Comparison of ENCODE assay signal across 17 cellular contexts in genomic region chr22:21444701-21445436, GRCh38. TPM values are rescaled to one million over a fixed set of nuclear protein-coding genes. Genes with fewer than 3 reads are reported as not detected.
A peak's percentile ranks its signal among the peaks of the same experiment; 100 is the strongest.
DNase-seq lines count a peak whose midpoint lies in the region; ATAC-seq and TF ChIP-seq lines count a peak whose summit lies in the region.
"Had no signal": no experiment of that assay in that cellular context is flagged by ENCODE, and none has a peak within 500 bp of the region (broad histone marks: within the 10 kb centered on the region; RNA-seq: fewer than 3 reads in every experiment).

No MANE protein-coding gene starts in this region.

- no peak overlapping the region for H3K27ac Mint-ChIP-seq in natural killer cell treated with Interleukin-12 subunit alpha and Interleukin-12 subunit beta and Interleukin-15 and Interleukin-18, amount 100 ng/mL, for 72 hours
- no peak overlapping the region for H3K27ac Mint-ChIP-seq in type B pancreatic cell
- H3K27ac Mint-ChIP-seq: T-helper 1 cell treated with Interleukin-12 subunit alpha and Interleukin-12 subunit beta and Interleukin-4 antibody, amounts not matched to agents 30 μg/mL and 1 μg/mL, for 36 hours had no signal

- no peak overlapping the region for H3K4me3 Mint-ChIP-seq in natural killer cell treated with Interleukin-12 subunit alpha and Interleukin-12 subunit beta and Interleukin-15 and Interleukin-18, amount 100 ng/mL, for 72 hours
- no peak overlapping the region for H3K4me3 Mint-ChIP-seq in type B pancreatic cell
- H3K4me3 Mint-ChIP-seq: naive B cell; T-helper 1 cell treated with Interleukin-12 subunit alpha and Interleukin-12 subunit beta and Interleukin-4 antibody, amounts not matched to agents 30 μg/mL and 1 μg/mL, for 36 hours had no signal

- no peaks in the 10 kb centered on the region for H3K36me3 Mint-ChIP-seq in natural killer cell treated with Interleukin-12 subunit alpha and Interleukin-12 subunit beta and Interleukin-15 and Interleukin-18, amount 100 ng/mL, for 72 hours
- no peaks in the 10 kb centered on the region for H3K36me3 Mint-ChIP-seq in type B pancreatic cell
- H3K36me3 Mint-ChIP-seq: naive B cell had no signal

- no peak for ATAC-seq in natural killer cell treated with Interleukin-12 subunit alpha and Interleukin-12 subunit beta and Interleukin-15 and Interleukin-18, amount 100 ng/mL, for 72 hours

- H3K9me3 Mint-ChIP-seq in natural killer cell treated with Interleukin-12 subunit alpha and Interleukin-12 subunit beta and Interleukin-15 and Interleukin-18, amount 100 ng/mL, for 72 hours, result no peaks in the 10 kb centered on the region
- no peaks in the 10 kb centered on the region for H3K9me3 Mint-ChIP-seq in type B pancreatic cell
- H3K9me3 Mint-ChIP-seq: naive B cell; T-helper 1 cell treated with Interleukin-12 subunit alpha and Interleukin-12 subunit beta and Interleukin-4 antibody, amounts not matched to agents 30 μg/mL and 1 μg/mL, for 36 hours had no signal

- no peak for TF ChIP-seq CTCF in type B pancreatic cell (conservative IDR thresholded peaks at IDR 0.05)

- no peaks in the 10 kb centered on the region for H3K27me3 Mint-ChIP-seq in natural killer cell treated with Interleukin-12 subunit alpha and Interleukin-12 subunit beta and Interleukin-15 and Interleukin-18, amount 100 ng/mL, for 72 hours
- H3K27me3 Mint-ChIP-seq in type B pancreatic cell, result no peaks in the 10 kb centered on the region
- H3K27me3 Mint-ChIP-seq: naive B cell had no signal

- DNase-seq in activated naive CD4-positive, alpha-beta T cell treated with anti-CD3 and anti-CD28 coated beads, Interleukin-2, amount 50 U/mL, for 16 hours, result peak; percentile 5
- no peak for DNase-seq in activated naive CD4-positive, alpha-beta T cell treated with Interleukin-2 at 50 U/mL for 16 hours
- DNase-seq in fibroblast of gingiva (ENCODE audit: low read depth), result peak; percentile 1
- peak; percentile 53 for DNase-seq in natural killer cell treated with Interleukin-12 subunit alpha and Interleukin-12 subunit beta and Interleukin-15 and Interleukin-18, amount 100 ng/mL, for 72 hours (ENCODE audit: low spot score)
- peak; percentile 62 for DNase-seq in type B pancreatic cell (ENCODE audit: extremely low spot score, unreplicated experiment)
- no peak for DNase-seq in HCEC 1CT
- no peak for DNase-seq in germinal center (ENCODE audit: low spot score)
- DNase-seq in NCI-H2227 (lab: John Stamatoyannopoulos, UW; ENCODE audit: unreplicated experiment), result no peak
- DNase-seq: cerebellar nuclear complex; GF-D8; naive B cell; NCI-H1436 treated with DMSO at 0.1 percent for 48 hours; NCI-H345; SHP77; stimulated activated CD4-positive, alpha-beta T cell treated with anti-CD3 and anti-CD28 coated beads, Interleukin-1b, Interleukin-23, amount 100 ng/mL, for 48 hours; WERI-Rb-1 had no signal

- H3K4me1 Mint-ChIP-seq in natural killer cell treated with Interleukin-12 subunit alpha and Interleukin-12 subunit beta and Interleukin-15 and Interleukin-18, amount 100 ng/mL, for 72 hours (ENCODE audit: low read depth in 2 of 2), result no peaks in the 10 kb centered on the region
- H3K4me1 Mint-ChIP-seq in type B pancreatic cell (ENCODE audit: unreplicated experiment), result peaks cover 3% of the 10 kb centered on the region
- H3K4me1 Mint-ChIP-seq: naive B cell had no signal

RNA-seq across cellular contexts. Expression of gene TMEM191C, which starts 22.3 kb away (rescaled TPM):
- total RNA-seq in natural killer cell treated with Interleukin-12 subunit alpha and Interleukin-12 subunit beta and Interleukin-15 and Interleukin-18, amount 100 ng/mL, for 72 hours, result 1 to 10 TPM; 1.4 to 3.5 TPM
- 6.8 and 20.2 TPM in 2 replicates for total RNA-seq in type B pancreatic cell (ENCODE audit: low replicate concordance)

RNA-seq across cellular contexts. Expression of gene HIC2, which starts 27.7 kb away (rescaled TPM):
- total RNA-seq in natural killer cell treated with Interleukin-12 subunit alpha and Interleukin-12 subunit beta and Interleukin-15 and Interleukin-18, amount 100 ng/mL, for 72 hours, result 1 to 10 TPM; 7.4 to 9.7 TPM
- total RNA-seq in type B pancreatic cell (ENCODE audit: low replicate concordance), result 36.1 and 65.5 TPM in 2 replicates

Comparison
In these comparisons a context has a peak if more than half of its experiments do, and no peak if none do; other contexts are left out.
1. DNase-seq: peak in activated naive CD4-positive, alpha-beta T cell treated with anti-CD3 and anti-CD28 coated beads, Interleukin-2, amount 50 U/mL, for 16 hours (single experiment), fibroblast of gingiva (single experiment), natural killer cell treated with Interleukin-12 subunit alpha and Interleukin-12 subunit beta and Interleukin-15 and Interleukin-18, amount 100 ng/mL, for 72 hours (single experiment) and type B pancreatic cell (single experiment); none in activated naive CD4-positive, alpha-beta T cell treated with Interleukin-2 at 50 U/mL for 16 hours (single experiment), HCEC 1CT (single experiment), germinal center (single experiment) and NCI-H2227 (single experiment).